Comparison of ENCODE assay signal across 8 cellular contexts in genomic region chr7:87876759-87877234, GRCh38. TPM values are rescaled to one million over a fixed set of nuclear protein-coding genes. Genes with fewer than 3 reads are reported as not detected.
A peak's percentile ranks its signal among the peaks of the same experiment; 100 is the strongest.
DNase-seq lines count a peak whose midpoint lies in the region; ATAC-seq and TF ChIP-seq lines count a peak whose summit lies in the region.

No MANE protein-coding gene starts in this region.

- ATAC-seq in right cardiac atrium (peak; percentile 64 to 73), HG03095 (IDR thresholded peaks at IDR 0.05; ENCODE audit: unreplicated experiment) (no peak)

- no peaks in the 10 kb centered on the region for H3K9me3 ChIP-seq in right cardiac atrium (ENCODE audit: control insufficient read depth, low read length)
- no peaks in the 10 kb centered on the region for H3K9me3 ChIP-seq in prostate gland

- no peak for TF ChIP-seq CTCF in prostate gland (IDR thresholded peaks at IDR 0.05)

- no peak for TF ChIP-seq POLR2A in prostate gland (IDR thresholded peaks at IDR 0.05)

- H3K4me1 ChIP-seq in right cardiac atrium (ENCODE audit: control insufficient read depth, insufficient read depth, low read length) (no peaks in the 10 kb centered on the region), prostate gland (replicated peaks) (no peaks in the 10 kb centered on the region)

- DNase-seq in NCI-H2196 (lab: John Stamatoyannopoulos, UW; ENCODE audit: unreplicated experiment) (peak; percentile 26), NCI-H2196 treated with DMSO at 0.1 percent for 48 hours (lab: John Stamatoyannopoulos, UW; ENCODE audit: unreplicated experiment) (no peak), Kasumi-1 (lab: John Stamatoyannopoulos, UW) (peak; percentile 40 to 59), T follicular helper cell (ENCODE audit: low read depth) (peak; percentile 19), anterior cingulate cortex (lab: John Stamatoyannopoulos, UW) (peak in 53 of 58 donors; percentile 19 to 80 (median 48)), right cardiac atrium (peak; percentile 57 to 82 (median 75)), prostate gland (ENCODE audit: low spot score) (peak; percentile 61)

- WGBS in right cardiac atrium: under 1% methylated on average over 31 of the region's 31 CpGs
- under 1% methylated on average over 31 of the region's 31 CpGs for WGBS in prostate gland

- H3K27me3 ChIP-seq in right cardiac atrium (ENCODE audit: control insufficient read depth, insufficient read depth): no peaks in the 10 kb centered on the region
- no peaks in the 10 kb centered on the region for H3K27me3 ChIP-seq in prostate gland (replicated peaks; ENCODE audit: insufficient read depth)

- H3K27ac ChIP-seq in right cardiac atrium (ENCODE audit: low read length) (peak overlapping the region; percentile 94), prostate gland (peak overlapping the region; percentile 96)

- intact Hi-C loops in right cardiac atrium (cut with DNase I) (no loop called here), prostate gland (cut with DNase I) (loop anchor here (10.0 kb wide), 2 partner anchors 238 to 532 kb away; partner anchors contain the start of gene CROT)

- H3K36me3 ChIP-seq in prostate gland: no peaks in the 10 kb centered on the region

- H3K4me3 ChIP-seq in right cardiac atrium (ENCODE audit: low read length): peak overlapping the region; percentile 89
- H3K4me3 ChIP-seq in prostate gland: peak overlapping the region; percentile 76 to 77

RNA-seq across cellular contexts. Expression of gene DBF4, which starts 0.5 kb away (rescaled TPM):
- 1 to 10 TPM; 2.2 to 2.8 (median 2.5) TPM for total RNA-seq in right cardiac atrium
- polyA plus RNA-seq in right cardiac atrium: 1.6 TPM
- total RNA-seq in prostate gland: 10 to 100 TPM; 11.0 to 24.9 TPM

RNA-seq across cellular contexts. Expression of gene SLC25A40, which starts 0.6 kb away (rescaled TPM):
- total RNA-seq in right cardiac atrium (10 to 100 TPM; 25.7 to 28.4 (median 27.1) TPM), prostate gland (10 to 100 TPM; 19.5 to 33.9 TPM)
- 8.6 TPM for polyA plus RNA-seq in right cardiac atrium

RNA-seq across cellular contexts. Expression of gene ADAM22, which starts 57.3 kb away (rescaled TPM):
- total RNA-seq in right cardiac atrium: 1 to 10 TPM; 2.5 to 5.6 (median 3.9) TPM
- polyA plus RNA-seq in right cardiac atrium: 0.57 TPM
- total RNA-seq in prostate gland: 1 to 10 TPM; 8.4 to 8.5 TPM
